In the genomic region with DNA sequence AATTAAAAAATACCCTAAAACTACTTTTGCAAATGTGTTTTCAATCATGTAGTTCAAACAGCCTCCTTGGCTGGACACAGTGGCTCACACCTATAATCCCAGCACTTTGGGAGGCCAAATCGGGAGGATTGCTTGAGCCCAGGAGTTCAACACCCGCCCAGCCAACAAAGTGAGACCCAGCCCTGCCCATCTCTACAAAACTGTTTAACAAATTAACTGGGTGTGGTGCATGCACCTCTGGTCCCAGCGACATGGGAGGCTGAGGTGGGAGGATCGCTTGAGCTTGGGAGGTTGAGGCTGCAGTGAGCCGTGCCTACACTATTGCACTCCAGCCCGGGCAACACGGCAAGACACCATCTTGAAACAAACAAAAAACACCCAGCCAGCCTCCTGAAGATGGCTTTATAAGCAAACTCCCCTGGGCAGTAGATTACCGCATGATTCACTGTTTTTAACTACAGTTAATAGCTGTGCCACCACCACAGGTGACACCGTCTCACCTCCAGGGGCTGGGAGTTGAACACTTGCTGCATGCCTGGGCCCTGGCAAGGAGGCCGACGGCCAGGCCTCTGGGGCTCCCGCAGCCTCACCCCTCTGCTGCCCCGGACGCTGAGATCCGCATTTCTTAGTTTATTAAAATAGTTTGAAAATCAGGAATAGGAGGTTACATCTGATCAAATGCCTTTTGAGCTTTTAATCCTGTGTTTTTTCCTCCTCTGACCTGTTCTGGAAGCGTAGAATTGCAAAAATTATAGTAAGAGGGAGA, we compare ENCODE assay signal across 1 cellular context.
TF ChIP-seq lines count a peak whose summit lies in the region.

No MANE protein-coding gene starts in this region.

TF ChIP-seq in HepG2, 621 proteins besides CTCF, POLR2A, EP300 and RAD21:
- no peak for TF ChIP-seq ZNF569 (CRISPR knock-in tag; IDR thresholded peaks at IDR 0.05; ENCODE audit: borderline replicate concordance)
- no peak for TF ChIP-seq JUNB (CRISPR knock-in tag; IDR thresholded peaks at IDR 0.05; ENCODE audit: borderline replicate concordance)
- TF ChIP-seq, protein P1, sequence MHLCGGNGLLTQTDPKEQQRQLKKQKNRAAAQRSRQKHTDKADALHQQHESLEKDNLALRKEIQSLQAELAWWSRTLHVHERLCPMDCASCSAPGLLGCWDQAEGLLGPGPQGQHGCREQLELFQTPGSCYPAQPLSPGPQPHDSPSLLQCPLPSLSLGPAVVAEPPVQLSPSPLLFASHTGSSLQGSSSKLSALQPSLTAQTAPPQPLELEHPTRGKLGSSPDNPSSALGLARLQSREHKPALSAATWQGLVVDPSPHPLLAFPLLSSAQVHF (CRISPR knock-in tag; IDR thresholded peaks at IDR 0.05) = no peak
- TF ChIP-seq YEATS4 (CRISPR knock-in tag; IDR thresholded peaks at IDR 0.05; ENCODE audit: borderline replicate concordance) = no peak
- no peak for TF ChIP-seq ATF1 (CRISPR knock-in tag; IDR thresholded peaks at IDR 0.05)
- TF ChIP-seq, protein P2, sequence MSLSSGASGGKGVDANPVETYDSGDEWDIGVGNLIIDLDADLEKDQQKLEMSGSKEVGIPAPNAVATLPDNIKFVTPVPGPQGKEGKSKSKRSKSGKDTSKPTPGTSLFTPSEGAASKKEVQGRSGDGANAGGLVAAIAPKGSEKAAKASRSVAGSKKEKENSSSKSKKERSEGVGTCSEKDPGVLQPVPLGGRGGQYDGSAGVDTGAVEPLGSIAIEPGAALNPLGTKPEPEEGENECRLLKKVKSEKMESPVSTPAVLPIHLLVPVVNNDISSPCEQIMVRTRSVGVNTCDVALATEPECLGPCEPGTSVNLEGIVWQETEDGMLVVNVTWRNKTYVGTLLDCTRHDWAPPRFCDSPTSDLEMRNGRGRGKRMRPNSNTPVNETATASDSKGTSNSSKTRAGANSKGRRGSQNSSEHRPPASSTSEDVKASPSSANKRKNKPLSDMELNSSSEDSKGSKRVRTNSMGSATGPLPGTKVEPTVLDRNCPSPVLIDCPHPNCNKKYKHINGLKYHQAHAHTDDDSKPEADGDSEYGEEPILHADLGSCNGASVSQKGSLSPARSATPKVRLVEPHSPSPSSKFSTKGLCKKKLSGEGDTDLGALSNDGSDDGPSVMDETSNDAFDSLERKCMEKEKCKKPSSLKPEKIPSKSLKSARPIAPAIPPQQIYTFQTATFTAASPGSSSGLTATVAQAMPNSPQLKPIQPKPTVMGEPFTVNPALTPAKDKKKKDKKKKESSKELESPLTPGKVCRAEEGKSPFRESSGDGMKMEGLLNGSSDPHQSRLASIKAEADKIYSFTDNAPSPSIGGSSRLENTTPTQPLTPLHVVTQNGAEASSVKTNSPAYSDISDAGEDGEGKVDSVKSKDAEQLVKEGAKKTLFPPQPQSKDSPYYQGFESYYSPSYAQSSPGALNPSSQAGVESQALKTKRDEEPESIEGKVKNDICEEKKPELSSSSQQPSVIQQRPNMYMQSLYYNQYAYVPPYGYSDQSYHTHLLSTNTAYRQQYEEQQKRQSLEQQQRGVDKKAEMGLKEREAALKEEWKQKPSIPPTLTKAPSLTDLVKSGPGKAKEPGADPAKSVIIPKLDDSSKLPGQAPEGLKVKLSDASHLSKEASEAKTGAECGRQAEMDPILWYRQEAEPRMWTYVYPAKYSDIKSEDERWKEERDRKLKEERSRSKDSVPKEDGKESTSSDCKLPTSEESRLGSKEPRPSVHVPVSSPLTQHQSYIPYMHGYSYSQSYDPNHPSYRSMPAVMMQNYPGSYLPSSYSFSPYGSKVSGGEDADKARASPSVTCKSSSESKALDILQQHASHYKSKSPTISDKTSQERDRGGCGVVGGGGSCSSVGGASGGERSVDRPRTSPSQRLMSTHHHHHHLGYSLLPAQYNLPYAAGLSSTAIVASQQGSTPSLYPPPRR (CRISPR knock-in tag; IDR thresholded peaks at IDR 0.05; ENCODE audit: borderline replicate concordance) = no peak
- TF ChIP-seq IKZF1 (IDR thresholded peaks at IDR 0.05) = no peak
- no peak for TF ChIP-seq ZNF790 (CRISPR knock-in tag; IDR thresholded peaks at IDR 0.05; ENCODE audit: borderline replicate concordance)
- TF ChIP-seq, protein P3, sequence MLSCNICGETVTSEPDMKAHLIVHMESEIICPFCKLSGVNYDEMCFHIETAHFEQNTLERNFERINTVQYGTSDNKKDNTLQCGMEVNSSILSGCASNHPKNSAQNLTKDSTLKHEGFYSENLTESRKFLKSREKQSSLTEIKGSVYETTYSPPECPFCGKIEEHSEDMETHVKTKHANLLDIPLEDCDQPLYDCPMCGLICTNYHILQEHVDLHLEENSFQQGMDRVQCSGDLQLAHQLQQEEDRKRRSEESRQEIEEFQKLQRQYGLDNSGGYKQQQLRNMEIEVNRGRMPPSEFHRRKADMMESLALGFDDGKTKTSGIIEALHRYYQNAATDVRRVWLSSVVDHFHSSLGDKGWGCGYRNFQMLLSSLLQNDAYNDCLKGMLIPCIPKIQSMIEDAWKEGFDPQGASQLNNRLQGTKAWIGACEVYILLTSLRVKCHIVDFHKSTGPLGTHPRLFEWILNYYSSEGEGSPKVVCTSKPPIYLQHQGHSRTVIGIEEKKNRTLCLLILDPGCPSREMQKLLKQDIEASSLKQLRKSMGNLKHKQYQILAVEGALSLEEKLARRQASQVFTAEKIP (CRISPR knock-in tag; IDR thresholded peaks at IDR 0.05; ENCODE audit: borderline replicate concordance) = no peak
- TF ChIP-seq GABPA (IDR thresholded peaks at IDR 0.05; ENCODE audit: low read depth, low read length) = no peak
- no peak for TF ChIP-seq GABPA (CRISPR knock-in tag; IDR thresholded peaks at IDR 0.05; ENCODE audit: low read depth)
- TF ChIP-seq ASH2L (IDR thresholded peaks at IDR 0.05; ENCODE audit: insufficient read length, low read depth, low read length) = no peak
- TF ChIP-seq EZH2 (conservative IDR thresholded peaks at IDR 0.05; ENCODE audit: low read depth, low read length) = no peak
TF ChIP-seq in HepG2: peak in this region for 0.
